ENCODE assay signal across 9 cellular contexts in genomic region chr15:67105065-67105951, GRCh38. TPM values are rescaled to one million over a fixed set of nuclear protein-coding genes. Genes with fewer than 3 reads are reported as not detected.
DNase-seq lines count a peak whose midpoint lies in the region; ATAC-seq and TF ChIP-seq lines count a peak whose summit lies in the region.
"Had no signal": no experiment of that assay in that cellular context is flagged by ENCODE, and none has a peak within 500 bp of the region (broad histone marks: within the 10 kb centered on the region; RNA-seq: fewer than 3 reads in every experiment).

No MANE protein-coding gene starts in this region.

- H3K56ac ChIP-seq in H9 (ENCODE audit: insufficient read length, low read depth, low read length), result no peak overlapping the region

- CTCF ChIA-PET in activated CD8-positive, alpha-beta T cell treated with anti-CD3 and anti-CD28 coated beads for 36 hours (lab: Charles Lee), result interaction anchor here (1.2 to 4.8 kb wide), 3 partner anchors 12 to 36 kb away, joined by 3 to 46 read pairs (median 5); no protein-coding TSS in a partner anchor

- H3K9me3 ChIP-seq in H9 (ENCODE audit: control insufficient read depth, low read depth, low read length) (no peaks in the 10 kb centered on the region), left ventricle myocardium inferior (replicated peaks) (no peaks in the 10 kb centered on the region), smooth muscle cell (replicated peaks; ENCODE audit: low read depth) (no peaks in the 10 kb centered on the region)

- H3K27ac Mint-ChIP-seq in H9, result peak overlapping the region in 2 of 3 experiments; percentile 33 to 71; a peak in 3 of 7 replicates
- H3K27ac Mint-ChIP-seq in activated CD8-positive, alpha-beta T cell treated with anti-CD3 and anti-CD28 coated beads for 36 hours, result peak overlapping the region; percentile 38

- H3T11ph ChIP-seq in H9 (ENCODE audit: low read length), result no peak overlapping the region

- H2BK20ac ChIP-seq in H9 (ENCODE audit: low read depth, low read length, poor library complexity, severe bottlenecking), result no peak overlapping the region

- H2AFZ ChIP-seq in H9 (ENCODE audit: low read length), result no peak overlapping the region
- H2AFZ ChIP-seq in smooth muscle cell (ENCODE audit: low read depth), result no peak overlapping the region

- DNase-seq in H9 (no peak), left ventricle myocardium inferior (no peak), smooth muscle cell (lab: John Stamatoyannopoulos, UW; ENCODE audit: unreplicated experiment) (no peak), UCSD-AML1 (lab: John Stamatoyannopoulos, UW; ENCODE audit: unreplicated experiment) (no peak), NCI-H526 (lab: John Stamatoyannopoulos, UW) (no peak), OCI-M2 (lab: John Stamatoyannopoulos, UW; ENCODE audit: unreplicated experiment) (no peak)
- DNase-seq in activated CD8-positive, alpha-beta T cell treated with anti-CD3 and anti-CD28 coated beads for 36 hours, result no peak

- H4K5ac ChIP-seq in H9 (ENCODE audit: insufficient read length, low read depth, low read length), result no peak overlapping the region

- no peak overlapping the region for H3K4me3 Mint-ChIP-seq in H9
- no peak overlapping the region for H3K4me3 Mint-ChIP-seq in activated CD8-positive, alpha-beta T cell treated with anti-CD3 and anti-CD28 coated beads for 36 hours

- H2BK15ac ChIP-seq in H9 (ENCODE audit: low read depth, low read length), result no peak overlapping the region

- no peak overlapping the region for H2AK5ac ChIP-seq in H9 (ENCODE audit: insufficient read length, low read length)

- no peak overlapping the region for H3K27ac ChIP-seq in H9 (ENCODE audit: insufficient read length, low read depth, low read length)
- H3K27ac ChIP-seq in left ventricle myocardium inferior (replicated peaks), result peak overlapping the region; percentile 60
- H3K27ac ChIP-seq in smooth muscle cell (ENCODE audit: low read depth), result peak overlapping the region; percentile 96
- H3K27ac ChIP-seq: SK-N-MC had no signal

- H3F3A ChIP-seq in smooth muscle cell (ENCODE audit: low read depth), result peaks cover 25% of the 10 kb centered on the region

- H2BK12ac ChIP-seq in H9 (ENCODE audit: insufficient read length, low read depth, low read length), result no peak overlapping the region

- H3K79me1 ChIP-seq in H9 (ENCODE audit: insufficient read depth, low read depth, low read length, poor library complexity, severe bottlenecking), result no peaks in the 10 kb centered on the region

- no peak overlapping the region for H3K4me3 ChIP-seq in left ventricle myocardium inferior
- H3K4me3 ChIP-seq in smooth muscle cell, result no peak overlapping the region
- H3K4me3 ChIP-seq: SK-N-MC had no signal

- no peaks in the 10 kb centered on the region for H3K79me2 ChIP-seq in H9 (ENCODE audit: insufficient read depth, low read length)
- H3K79me2 ChIP-seq in smooth muscle cell (ENCODE audit: low read depth), result peaks cover 68% of the 10 kb centered on the region

- POLR2A ChIA-PET in activated CD8-positive, alpha-beta T cell treated with anti-CD3 and anti-CD28 coated beads for 36 hours (lab: Charles Lee), result interaction anchor here (0.7 to 1.1 kb wide), 2 partner anchors 9 to 32 kb away, joined by 3 to 4 read pairs; no protein-coding TSS in a partner anchor

- no peak overlapping the region for H3K23ac ChIP-seq in H9 (ENCODE audit: insufficient read length, low read depth, low read length)

- H3K27me3 ChIP-seq in H9 (ENCODE audit: insufficient read depth, low read length) (no peaks in the 10 kb centered on the region), left ventricle myocardium inferior (ENCODE audit: low read depth) (no peaks in the 10 kb centered on the region), smooth muscle cell (ENCODE audit: low read depth) (no peaks in the 10 kb centered on the region)

- H2BK5ac ChIP-seq in H9 (ENCODE audit: insufficient read length, low read length), result no peak overlapping the region

- no CpG with 5 or more reads among the region's 11 CpGs for WGBS in H9 (ENCODE audit: extremely low coverage, insufficient read length, low lambda C conversion rate)
- 33% methylated on average over 11 of the region's 11 CpGs for WGBS in smooth muscle cell (ENCODE audit: low lambda C conversion rate)

- H2BK120ac ChIP-seq in H9 (ENCODE audit: low read depth, low read length, poor library complexity, severe bottlenecking), result no peak overlapping the region

- H3K18ac ChIP-seq in H9 (ENCODE audit: insufficient read length, low read depth, low read length), result no peak overlapping the region

- no peak overlapping the region for H3K4ac ChIP-seq in H9 (ENCODE audit: low read depth, low read length)

- H3K4me2 ChIP-seq in H9 (ENCODE audit: insufficient read depth, insufficient read length, low read length) (no peak overlapping the region), smooth muscle cell (peak overlapping the region; percentile 71)

- no peaks in the 10 kb centered on the region for H3K27me3 Mint-ChIP-seq in H9 (ENCODE audit: low read depth)
- H3K27me3 Mint-ChIP-seq in activated CD8-positive, alpha-beta T cell treated with anti-CD3 and anti-CD28 coated beads for 36 hours, result no peaks in the 10 kb centered on the region

- no peaks in the 10 kb centered on the region for H3K23me2 ChIP-seq in H9 (ENCODE audit: insufficient read length, low read depth, low read length, poor library complexity, severe bottlenecking)

- TF ChIP-seq CTCF in H9 (conservative IDR thresholded peaks at IDR 0.05) (0 out of 3 replicates have a peak, but pooled peaks have one; percentile 12), left ventricle myocardium inferior (IDR thresholded peaks at IDR 0.05; ENCODE audit: borderline replicate concordance) (no peak), smooth muscle cell (IDR thresholded peaks at IDR 0.05; ENCODE audit: borderline replicate concordance, insufficient read depth, poor library complexity, severe bottlenecking) (no peak)
- TF ChIP-seq CTCF in activated CD8-positive, alpha-beta T cell treated with anti-CD3 and anti-CD28 coated beads for 36 hours (IDR thresholded peaks at IDR 0.05), result no peak

- H3K36me3 ChIP-seq in left ventricle myocardium inferior, result no peaks in the 10 kb centered on the region
- H3K36me3 ChIP-seq in smooth muscle cell (ENCODE audit: low read depth), result no peaks in the 10 kb centered on the region

- H3K4me1 ChIP-seq in H9 (ENCODE audit: insufficient read depth, low read length), result peaks cover 2% of the 10 kb centered on the region; the same call in 1 of the 2 replicates
- H3K4me1 ChIP-seq in left ventricle myocardium inferior, result peaks cover 98% of the 10 kb centered on the region
- H3K4me1 ChIP-seq in smooth muscle cell (ENCODE audit: low read depth), result peaks cover 28% of the 10 kb centered on the region

- no peak overlapping the region for H3K14ac ChIP-seq in H9 (ENCODE audit: insufficient read depth, low read length)

- H4K20me1 ChIP-seq in H9 (ENCODE audit: control insufficient read depth, insufficient read depth, insufficient read length), result no peaks in the 10 kb centered on the region
- peaks cover 40% of the 10 kb centered on the region for H4K20me1 ChIP-seq in smooth muscle cell (ENCODE audit: low read depth)

- no peak overlapping the region for H4K91ac ChIP-seq in H9 (ENCODE audit: insufficient read length, low read depth, low read length)

- H3K36me3 Mint-ChIP-seq in H9 (ENCODE audit: insufficient read depth in 1 of 3, low read depth in 3 of 3), result peaks cover 0 to 4% (median 4%) of the 10 kb centered on the region in 3 experiments; a peak in 4 of 7 replicates
- H3K36me3 Mint-ChIP-seq in activated CD8-positive, alpha-beta T cell treated with anti-CD3 and anti-CD28 coated beads for 36 hours (ENCODE audit: low read depth), result peaks cover 13% of the 10 kb centered on the region

- H3K9ac ChIP-seq in H9 (ENCODE audit: extremely low read depth, insufficient read length, low read length) (no peak overlapping the region), smooth muscle cell (ENCODE audit: low read depth) (peak overlapping the region; percentile 82)

- no peak overlapping the region for H4K8ac ChIP-seq in H9 (replicated peaks; ENCODE audit: insufficient read length, low read depth, low read length)

- peaks cover 38 to 44% of the 10 kb centered on the region in 2 experiments for H3K4me1 Mint-ChIP-seq in H9
- peaks cover 25% of the 10 kb centered on the region for H3K4me1 Mint-ChIP-seq in activated CD8-positive, alpha-beta T cell treated with anti-CD3 and anti-CD28 coated beads for 36 hours (ENCODE audit: low read depth)

- H3K9me3 Mint-ChIP-seq in H9, result peaks cover 0 to 3% of the 10 kb centered on the region in 2 experiments; a peak in 3 of 5 replicates
- H3K9me3 Mint-ChIP-seq in activated CD8-positive, alpha-beta T cell treated with anti-CD3 and anti-CD28 coated beads for 36 hours, result peaks cover 2% of the 10 kb centered on the region

- ATAC-seq in activated CD8-positive, alpha-beta T cell treated with anti-CD3 and anti-CD28 coated beads for 36 hours, result no peak
- ATAC-seq in GM18498 (IDR thresholded peaks at IDR 0.05; ENCODE audit: unreplicated experiment), result no peak

- intact Hi-C loops in activated CD8-positive, alpha-beta T cell treated with anti-CD3 and anti-CD28 coated beads for 36 hours (cut with micrococcal nuclease), result loop anchor here (10.0 kb wide), 1 partner anchor 149 kb away; the partner anchor contains the start of genes AAGAB and IQCH
- intact Hi-C loops in left ventricle myocardium inferior (cut with micrococcal nuclease), result no loop called here

RNA-seq across cellular contexts. Expression of gene SMAD3, which starts 39.9 kb away (rescaled TPM):
- 25.9 and 26.7 TPM in 2 replicates for total RNA-seq in H9 (2021)
- 10 to 100 TPM; 22.3 to 24.7 TPM for total RNA-seq in activated CD8-positive, alpha-beta T cell treated with anti-CD3 and anti-CD28 coated beads for 36 hours
- total RNA-seq in left ventricle myocardium inferior, result 18.8 TPM
- 21.9 and 25.9 TPM in 2 replicates for total RNA-seq in smooth muscle cell
- 20.2 and 27.7 TPM in 2 replicates for polyA plus RNA-seq in smooth muscle cell
